Comparison of ENCODE assay signal across 8 cellular contexts in genomic region chr14:41749425-41749824, GRCh38.
A peak's percentile ranks its signal among the peaks of the same experiment; 100 is the strongest.
DNase-seq lines count a peak whose midpoint lies in the region; ATAC-seq and TF ChIP-seq lines count a peak whose summit lies in the region.

No MANE protein-coding gene starts in this region.

- H3K4me3 ChIP-seq in NB4 (ENCODE audit: low read depth, low read length) (peak overlapping the region; percentile 10), coronary artery (peak overlapping the region; percentile 41), BE2C (ENCODE audit: low read depth, low read length) (no peak overlapping the region)

- H3K27ac ChIP-seq in coronary artery, result no peak overlapping the region

- intact Hi-C loops in left colon (cut with DNase I, micrococcal nuclease), result no loop called here

- no peaks in the 10 kb centered on the region for H3K27me3 Mint-ChIP-seq in stimulated activated naive CD8-positive, alpha-beta T cell treated with anti-CD3 and anti-CD28 coated beads, Interleukin-15, amount 100 ng/mL, for 72 hours

- H3K4me3 Mint-ChIP-seq in stimulated activated naive CD8-positive, alpha-beta T cell treated with anti-CD3 and anti-CD28 coated beads, Interleukin-15, amount 100 ng/mL, for 72 hours, result peak overlapping the region; percentile 55 to 80

- no peak for TF ChIP-seq CTCF in NB4 (IDR thresholded peaks at IDR 0.05; ENCODE audit: low read depth, low read length)
- no peak for TF ChIP-seq CTCF in coronary artery (IDR thresholded peaks at IDR 0.05)
- TF ChIP-seq CTCF in BE2C (IDR thresholded peaks at IDR 0.05; ENCODE audit: low read depth, low read length), result no peak

- ATAC-seq in GM21529 (IDR thresholded peaks at IDR 0.05; ENCODE audit: unreplicated experiment) (peak; percentile 90), left colon (no peak), HG02938 (IDR thresholded peaks at IDR 0.05; ENCODE audit: unreplicated experiment) (no peak)
- peak; percentile 94 for ATAC-seq in stimulated activated naive CD8-positive, alpha-beta T cell treated with anti-CD3 and anti-CD28 coated beads, Interleukin-15, amount 100 ng/mL, for 72 hours

- H3K36me3 ChIP-seq in BE2C, result no peaks in the 10 kb centered on the region

- no peaks in the 10 kb centered on the region for H3K27me3 ChIP-seq in BE2C

- peak; percentile 44 for DNase-seq in DMS53 treated with DMSO at 0.1 percent for 48 hours (lab: John Stamatoyannopoulos, UW; ENCODE audit: unreplicated experiment)
- peak; percentile 28 for DNase-seq in NB4 (ENCODE audit: low read depth)
- no peak for DNase-seq in coronary artery (ENCODE audit: low spot score)
- no peak for DNase-seq in stimulated activated naive CD8-positive, alpha-beta T cell treated with anti-CD3 and anti-CD28 coated beads, Interleukin-15, amount 100 ng/mL, for 72 hours
- no peak for DNase-seq in left colon
- no peak for DNase-seq in BE2C

- peaks cover 7% of the 10 kb centered on the region for H3K4me1 Mint-ChIP-seq in stimulated activated naive CD8-positive, alpha-beta T cell treated with anti-CD3 and anti-CD28 coated beads, Interleukin-15, amount 100 ng/mL, for 72 hours

- H3K27ac Mint-ChIP-seq in stimulated activated naive CD8-positive, alpha-beta T cell treated with anti-CD3 and anti-CD28 coated beads, Interleukin-15, amount 100 ng/mL, for 72 hours, result peak overlapping the region; percentile 78 to 92

- H3K9me3 ChIP-seq in BE2C, result no peaks in the 10 kb centered on the region

- H3K9me3 Mint-ChIP-seq in stimulated activated naive CD8-positive, alpha-beta T cell treated with anti-CD3 and anti-CD28 coated beads, Interleukin-15, amount 100 ng/mL, for 72 hours, result peaks cover 0 to 4% of the 10 kb centered on the region in 2 donors

- H3K4me1 ChIP-seq in BE2C, result no peaks in the 10 kb centered on the region

- no peak for TF ChIP-seq POLR2A in NB4 (IDR thresholded peaks at IDR 0.05; ENCODE audit: extremely low read depth, insufficient read length)

Comparison
In these comparisons a context has a peak if more than half of its experiments do, and no peak if none do; other contexts are left out.
1. DNase-seq: peak in DMS53 treated with DMSO at 0.1 percent for 48 hours (single experiment) and NB4 (single experiment); none in coronary artery (single experiment), stimulated activated naive CD8-positive, alpha-beta T cell treated with anti-CD3 and anti-CD28 coated beads, Interleukin-15, amount 100 ng/mL, for 72 hours (0 of 2), left colon (0 of 2) and BE2C (single experiment).
2. ATAC-seq: peak in GM21529 (single experiment) and stimulated activated naive CD8-positive, alpha-beta T cell treated with anti-CD3 and anti-CD28 coated beads, Interleukin-15, amount 100 ng/mL, for 72 hours (single experiment); none in left colon (single experiment) and HG02938 (single experiment).